ENCODE assay signal across 30 cellular contexts in genomic region chr11:64295760-64296159, GRCh38. TPM values are rescaled to one million over a fixed set of nuclear protein-coding genes. Genes with fewer than 3 reads are reported as not detected.
"Had no signal": no experiment of that assay in that cellular context is flagged by ENCODE, and none has a peak within 500 bp of the region (broad histone marks: within the 10 kb centered on the region; RNA-seq: fewer than 3 reads in every experiment).

No MANE protein-coding gene starts in this region.

- H3K36me3 ChIP-seq: colonic mucosa, esophagus squamous epithelium, gastrocnemius medialis, heart right ventricle, left lung, lower lobe of right lung had no signal

- H3K4me3 ChIP-seq: colonic mucosa, esophagus squamous epithelium, gastrocnemius medialis, heart right ventricle, left lung, lower lobe of right lung, mucosa of descending colon had no signal

- DNase-seq: colonic mucosa; cortex of kidney; effector CD8-positive, alpha-beta T cell; effector memory CD8-positive, alpha-beta T cell; endodermal cell; erythroblast; esophagus squamous epithelium; foreskin melanocyte; gastrocnemius medialis; glutamatergic neuron; head of caudate nucleus; heart right ventricle; hippocampal formation; left cardiac atrium; left lung; left ventricle myocardium superior; lower lobe of right lung; mesenchymal stem cell; mucosa of descending colon had no signal

- H3K27ac Mint-ChIP-seq: dendritic cell treated with granulocyte-macrophage colony-stimulating factor and Interleukin-4, amounts not matched to agents 40 ng/mL and 50 ng/mL, for 4 days; effector memory CD8-positive, alpha-beta T cell; endodermal cell; mesothelial cell of epicardium had no signal

- H3K9me3 ChIP-seq: colonic mucosa, esophagus squamous epithelium, gastrocnemius medialis, heart right ventricle, left lung, lower lobe of right lung, mucosa of descending colon had no signal

- ATAC-seq: effector memory CD8-positive, alpha-beta T cell; esophagus mucosa; gastrocnemius medialis; heart right ventricle; left cardiac atrium; left lung; left ventricle myocardium superior; lower lobe of right lung; mucosa of descending colon had no signal

- H3K4me3 Mint-ChIP-seq: dendritic cell treated with granulocyte-macrophage colony-stimulating factor and Interleukin-4, amounts not matched to agents 40 ng/mL and 50 ng/mL, for 4 days; effector memory CD8-positive, alpha-beta T cell; endodermal cell; mesothelial cell of epicardium had no signal

- H3K36me3 Mint-ChIP-seq: mesothelial cell of epicardium had no signal

- H3K27ac ChIP-seq: colonic mucosa, epithelial cell of prostate, esophagus squamous epithelium, gastrocnemius medialis, heart right ventricle, left lung, lower lobe of right lung had no signal

- H3K9me3 Mint-ChIP-seq: dendritic cell treated with granulocyte-macrophage colony-stimulating factor and Interleukin-4, amounts not matched to agents 40 ng/mL and 50 ng/mL, for 4 days; effector memory CD8-positive, alpha-beta T cell; endodermal cell; mesothelial cell of epicardium had no signal

RNA-seq across cellular contexts. Expression of gene CATSPERZ, which starts 4.4 kb away (rescaled TPM):
- total RNA-seq: dermis microvascular lymphatic vessel endothelial cell, endodermal cell, esophagus squamous epithelium, gastrocnemius medialis, glomerular endothelial cell, heart right ventricle, kidney epithelial cell, left lung, left ventricle myocardium superior, lower leg skin, lower lobe of right lung, lung microvascular endothelial cell, mesenteric fat pad, mesothelial cell of epicardium, mucosa of descending colon, myocyte had no signal

RNA-seq across cellular contexts. Expression of gene KCNK4, which starts 4.7 kb away (rescaled TPM):
- total RNA-seq: colonic mucosa, dermis microvascular lymphatic vessel endothelial cell, endodermal cell, esophagus mucosa, esophagus squamous epithelium, gastrocnemius medialis, glomerular endothelial cell, heart right ventricle, kidney epithelial cell, left lung, left ventricle myocardium superior, lower leg skin, lower lobe of right lung, lung microvascular endothelial cell, mesenteric fat pad, mucosa of descending colon, myocyte had no signal
